In genomic region chr6:30091577-30092381, GRCh38 we compare ENCODE assay signal across 10 cellular contexts. TPM values are rescaled to one million over a fixed set of nuclear protein-coding genes. Genes with fewer than 3 reads are reported as not detected.
DNase-seq lines count a peak whose midpoint lies in the region; ATAC-seq and TF ChIP-seq lines count a peak whose summit lies in the region.
"Had no signal": no experiment of that assay in that cellular context is flagged by ENCODE, and none has a peak within 500 bp of the region (broad histone marks: within the 10 kb centered on the region; RNA-seq: fewer than 3 reads in every experiment).

No MANE protein-coding gene starts in this region.

- no peaks in the 10 kb centered on the region for H3K79me1 ChIP-seq in H9 (ENCODE audit: insufficient read depth, low read depth, low read length, poor library complexity, severe bottlenecking)

- no peak overlapping the region for H3T11ph ChIP-seq in H9 (ENCODE audit: low read length)

- no peak overlapping the region for H4K91ac ChIP-seq in H9 (ENCODE audit: insufficient read length, low read depth, low read length)

- no CpG with 5 or more reads among the region's 11 CpGs for WGBS in H9 (ENCODE audit: extremely low coverage, insufficient read length, low lambda C conversion rate)
- WGBS in sigmoid colon, 2 donors, result 10 to 51% methylated on average over 11 of the region's 11 CpGs

- intact Hi-C loops in sigmoid colon (cut with DNase I), result no loop called here

- no peak overlapping the region for H3K4ac ChIP-seq in H9 (ENCODE audit: low read depth, low read length)

- H3K4me2 ChIP-seq in H9 (ENCODE audit: insufficient read depth, insufficient read length, low read length), result no peak overlapping the region

- no peaks in the 10 kb centered on the region for H4K20me1 ChIP-seq in H9 (ENCODE audit: control insufficient read depth, insufficient read depth, insufficient read length)

- H2AFZ ChIP-seq in H9 (ENCODE audit: low read length), result no peak overlapping the region

- no peaks in the 10 kb centered on the region for H3K79me2 ChIP-seq in H9 (ENCODE audit: insufficient read depth, low read length)

- peaks cover 9 to 12% of the 10 kb centered on the region in 2 experiments for H3K4me1 Mint-ChIP-seq in H9
- H3K4me1 Mint-ChIP-seq in stimulated activated effector memory CD8-positive, alpha-beta T cell treated with anti-CD3 and anti-CD28 coated beads, Interleukin-12 subunit alpha, Interleukin-12 subunit beta, amount 100 ng/mL, for 72 hours, result peaks cover 5% of the 10 kb centered on the region
- H3K4me1 Mint-ChIP-seq: stimulated activated memory B cell treated with anti-CD40 and anti-IgM and Interleukin-4, amounts not matched to agents 10 μg/mL and 1 μg/mL and 100 μg/mL, for 72 hours had no signal

- peaks cover 85% of the 10 kb centered on the region for H3K27me3 Mint-ChIP-seq in H9 (ENCODE audit: low read depth)

- H3K27me3 ChIP-seq in H9 (ENCODE audit: insufficient read depth, low read length) (no peaks in the 10 kb centered on the region), sigmoid colon (peaks cover 5 to 92% (median 43%) of the 10 kb centered on the region in 3 donors)

- H2BK120ac ChIP-seq in H9 (ENCODE audit: low read depth, low read length, poor library complexity, severe bottlenecking), result no peak overlapping the region

- H3K4me3 ChIP-seq in sigmoid colon, result no peak overlapping the region

- H3K23me2 ChIP-seq in H9 (ENCODE audit: insufficient read length, low read depth, low read length, poor library complexity, severe bottlenecking), result no peaks in the 10 kb centered on the region

- no peak for TF ChIP-seq EP300 in sigmoid colon (IDR thresholded peaks at IDR 0.05)

- no peak overlapping the region for H3K18ac ChIP-seq in H9 (ENCODE audit: insufficient read length, low read depth, low read length)

- H3K36me3 ChIP-seq in sigmoid colon, result no peaks in the 10 kb centered on the region

- H2AK5ac ChIP-seq in H9 (ENCODE audit: insufficient read length, low read length), result no peak overlapping the region

- no peak overlapping the region for H4K8ac ChIP-seq in H9 (replicated peaks; ENCODE audit: insufficient read length, low read depth, low read length)

- no peak overlapping the region; a peak in 1 of 7 replicates for H3K27ac Mint-ChIP-seq in H9
- no peak overlapping the region for H3K27ac Mint-ChIP-seq in stimulated activated effector memory CD8-positive, alpha-beta T cell treated with anti-CD3 and anti-CD28 coated beads, Interleukin-12 subunit alpha, Interleukin-12 subunit beta, amount 100 ng/mL, for 72 hours
- H3K27ac Mint-ChIP-seq: stimulated activated memory B cell treated with anti-CD40 and anti-IgM and Interleukin-4, amounts not matched to agents 10 μg/mL and 1 μg/mL and 100 μg/mL, for 72 hours had no signal

- H3K14ac ChIP-seq in H9 (ENCODE audit: insufficient read depth, low read length), result no peak overlapping the region; the same call in 1 of the 2 replicates

- no peak overlapping the region for H2BK5ac ChIP-seq in H9 (ENCODE audit: insufficient read length, low read length)

- DNase-seq in H9, result peak; percentile 72
- DNase-seq in SW480 (ENCODE audit: low spot score), result peak; percentile 75
- DNase-seq in foreskin melanocyte, result peak; percentile 81
- no peak for DNase-seq in stimulated activated effector memory CD8-positive, alpha-beta T cell treated with anti-CD3 and anti-CD28 coated beads, Interleukin-12 subunit alpha, Interleukin-12 subunit beta, amount 100 ng/mL, for 72 hours (ENCODE audit: low spot score in 2 of 2)
- no peak for DNase-seq in activated T-cell treated with anti-CD3 and anti-CD28 coated beads, Interleukin-2, amount 50 U/mL, for 48 hours
- no peak for DNase-seq in sigmoid colon
- DNase-seq: posterior cingulate gyrus had no signal

- no peak for TF ChIP-seq CTCF in H9 (conservative IDR thresholded peaks at IDR 0.05)
- no peak for TF ChIP-seq CTCF in sigmoid colon (IDR thresholded peaks at IDR 0.05)

- no peaks in the 10 kb centered on the region for H3K9me3 ChIP-seq in H9 (ENCODE audit: control insufficient read depth, low read depth, low read length)
- no peaks in the 10 kb centered on the region for H3K9me3 ChIP-seq in sigmoid colon

- no peak overlapping the region for H2BK20ac ChIP-seq in H9 (ENCODE audit: low read depth, low read length, poor library complexity, severe bottlenecking)

- ATAC-seq in stimulated activated effector memory CD8-positive, alpha-beta T cell treated with anti-CD3 and anti-CD28 coated beads, Interleukin-12 subunit alpha, Interleukin-12 subunit beta, amount 100 ng/mL, for 72 hours, result peak; percentile 65
- ATAC-seq in GM18858 (IDR thresholded peaks at IDR 0.05; ENCODE audit: unreplicated experiment), result no peak
- ATAC-seq: stimulated activated memory B cell treated with anti-CD40 and anti-IgM and Interleukin-4, amounts not matched to agents 10 μg/mL and 1 μg/mL and 100 μg/mL, for 72 hours had no signal

- H3K27ac ChIP-seq in H9 (ENCODE audit: insufficient read length, low read depth, low read length), result no peak overlapping the region
- H3K27ac ChIP-seq in sigmoid colon, result no peak overlapping the region

- H3K23ac ChIP-seq in H9 (ENCODE audit: insufficient read length, low read depth, low read length), result no peak overlapping the region

- H3K4me1 ChIP-seq in H9 (ENCODE audit: insufficient read depth, low read length) (no peaks in the 10 kb centered on the region; the same call in 1 of the 2 replicates), sigmoid colon (no peaks in the 10 kb centered on the region)

- H2BK12ac ChIP-seq in H9 (ENCODE audit: insufficient read length, low read depth, low read length), result no peak overlapping the region

- H3K36me3 Mint-ChIP-seq in H9 (ENCODE audit: insufficient read depth in 1 of 3, low read depth in 3 of 3), result no peaks in the 10 kb centered on the region
- no peaks in the 10 kb centered on the region for H3K36me3 Mint-ChIP-seq in stimulated activated effector memory CD8-positive, alpha-beta T cell treated with anti-CD3 and anti-CD28 coated beads, Interleukin-12 subunit alpha, Interleukin-12 subunit beta, amount 100 ng/mL, for 72 hours
- H3K36me3 Mint-ChIP-seq: stimulated activated memory B cell treated with anti-CD40 and anti-IgM and Interleukin-4, amounts not matched to agents 10 μg/mL and 1 μg/mL and 100 μg/mL, for 72 hours had no signal

- no peak for TF ChIP-seq POLR2A in sigmoid colon (IDR thresholded peaks at IDR 0.05)

- no peak overlapping the region for H3K4me3 Mint-ChIP-seq in H9
- H3K4me3 Mint-ChIP-seq in stimulated activated effector memory CD8-positive, alpha-beta T cell treated with anti-CD3 and anti-CD28 coated beads, Interleukin-12 subunit alpha, Interleukin-12 subunit beta, amount 100 ng/mL, for 72 hours, result no peak overlapping the region
- H3K4me3 Mint-ChIP-seq: stimulated activated memory B cell treated with anti-CD40 and anti-IgM and Interleukin-4, amounts not matched to agents 10 μg/mL and 1 μg/mL and 100 μg/mL, for 72 hours had no signal

- H2BK15ac ChIP-seq in H9 (ENCODE audit: low read depth, low read length), result no peak overlapping the region

- H3K9me3 Mint-ChIP-seq in H9, result peaks cover 1 to 4% of the 10 kb centered on the region in 2 experiments; a peak in 4 of 5 replicates
- no peaks in the 10 kb centered on the region for H3K9me3 Mint-ChIP-seq in stimulated activated effector memory CD8-positive, alpha-beta T cell treated with anti-CD3 and anti-CD28 coated beads, Interleukin-12 subunit alpha, Interleukin-12 subunit beta, amount 100 ng/mL, for 72 hours
- H3K9me3 Mint-ChIP-seq: stimulated activated memory B cell treated with anti-CD40 and anti-IgM and Interleukin-4, amounts not matched to agents 10 μg/mL and 1 μg/mL and 100 μg/mL, for 72 hours had no signal

- H3K56ac ChIP-seq in H9 (ENCODE audit: insufficient read length, low read depth, low read length), result no peak overlapping the region

- no peak overlapping the region for H3K9ac ChIP-seq in H9 (ENCODE audit: extremely low read depth, insufficient read length, low read length)

- H4K5ac ChIP-seq in H9 (ENCODE audit: insufficient read length, low read depth, low read length), result no peak overlapping the region

RNA-seq across cellular contexts. Expression of gene RNF39, which starts 16.2 kb away (rescaled TPM):
- 0.26 and 0.39 TPM in 2 replicates for total RNA-seq in H9 (2021)
- total RNA-seq in sigmoid colon, result not detected
- 1 to 10 TPM in 1 of 3 donors, under 1 TPM in 2; 0.44 to 2.3 (median 0.60) TPM for polyA plus RNA-seq in sigmoid colon
- total RNA-seq: glomerular endothelial cell had no signal

RNA-seq across cellular contexts. Expression of gene TRIM31, which starts 21.1 kb away (rescaled TPM):
- not detected in 2 replicates for total RNA-seq in H9 (2021)
- total RNA-seq in sigmoid colon, result 1 to 10 TPM in 1 of 4 donors, under 1 TPM in 1, not detected in 2; 0.36 to 2.2 TPM
- 100 to 1,000 TPM in 2 of 3 donors, 10 to 100 TPM in 1; 92.2 to 133 (median 118) TPM for polyA plus RNA-seq in sigmoid colon
- total RNA-seq: glomerular endothelial cell had no signal

RNA-seq across cellular contexts. Expression of gene PPP1R11, which starts 24.8 kb away (rescaled TPM):
- total RNA-seq in H9 (2021) (22.7 and 23.8 TPM in 2 replicates), sigmoid colon (10 to 100 TPM; 36.8 to 45.7 (median 42.2) TPM)
- 100 to 1,000 TPM in 2 of 3 donors, 10 to 100 TPM in 1; 89.8 to 144 (median 107) TPM for polyA plus RNA-seq in sigmoid colon

RNA-seq across cellular contexts. Expression of gene POLR1H, which starts 30.7 kb away (rescaled TPM):
- total RNA-seq in H9 (2021) (31.9 and 33.1 TPM in 2 replicates), sigmoid colon (10 to 100 TPM; 11.1 to 29.3 (median 23.3) TPM)
- polyA plus RNA-seq in sigmoid colon, result 10 to 100 TPM; 33.3 to 70.3 (median 61.7) TPM

RNA-seq across cellular contexts. Expression of gene TRIM40, which starts 44.2 kb away (rescaled TPM):
- total RNA-seq in H9 (2021) (not detected in 2 replicates), sigmoid colon (not detected)
- 10 to 100 TPM in 2 of 3 donors, 1 to 10 TPM in 1; 6.6 to 23.8 (median 18.9) TPM for polyA plus RNA-seq in sigmoid colon
- total RNA-seq: glomerular endothelial cell had no signal

Comparison
In these comparisons a context has a peak if more than half of its experiments do, and no peak if none do; other contexts are left out.
1. DNase-seq: peak in H9 (single experiment), SW480 (single experiment) and foreskin melanocyte (single experiment); none in stimulated activated effector memory CD8-positive, alpha-beta T cell treated with anti-CD3 and anti-CD28 coated beads, Interleukin-12 subunit alpha, Interleukin-12 subunit beta, amount 100 ng/mL, for 72 hours (0 of 2), activated T-cell treated with anti-CD3 and anti-CD28 coated beads, Interleukin-2, amount 50 U/mL, for 48 hours (0 of 2) and sigmoid colon (single experiment).